In the genomic region with DNA sequence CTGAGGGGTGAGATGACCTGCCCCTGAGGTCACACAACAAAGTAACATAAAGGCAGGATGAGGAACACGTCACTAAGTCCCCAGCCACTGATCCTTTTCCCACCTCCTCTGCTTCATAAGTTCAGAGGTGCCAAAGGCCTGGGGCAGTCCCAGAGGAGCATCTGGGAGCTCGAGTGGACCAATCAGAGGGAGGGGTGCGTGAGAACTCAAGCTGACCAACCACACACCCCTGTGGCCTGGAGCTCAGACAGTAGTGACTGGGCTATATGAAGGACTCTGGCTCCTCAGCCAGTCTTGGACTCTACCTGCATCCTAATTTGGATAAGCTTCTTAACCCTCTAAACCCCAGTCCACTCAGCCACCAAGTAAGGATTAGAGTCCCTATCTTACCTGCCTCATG, we compare ENCODE assay signal across 10 cellular contexts. TPM values are rescaled to one million over a fixed set of nuclear protein-coding genes. Genes with fewer than 3 reads are reported as not detected.
"Had no signal": no experiment of that assay in that cellular context is flagged by ENCODE, and none has a peak within 500 bp of the region (broad histone marks: within the 10 kb centered on the region; RNA-seq: fewer than 3 reads in every experiment).

No MANE protein-coding gene starts in this region.

- H3K4me1 Mint-ChIP-seq: H9, IgD-negative memory B cell had no signal

- H3K27ac ChIP-seq: GM23248 had no signal

- DNase-seq: GM23248, GOT3, H9, HCEC 1CT, HFFc6, KG1 had no signal

- H3K4me3 ChIP-seq: GM23248 had no signal

- H2AFZ ChIP-seq: GM23248 had no signal

- H3K9me3 Mint-ChIP-seq: H9 had no signal

- H3K27ac Mint-ChIP-seq: H9, HFFc6, IgD-negative memory B cell had no signal

- FAIRE-seq: H54, HTR-8/SVneo had no signal

- H3K27me3 Mint-ChIP-seq: IgD-negative memory B cell had no signal

- H3K4me3 Mint-ChIP-seq: H9, HFFc6, IgD-negative memory B cell had no signal

- H3K9ac ChIP-seq: GM23248 had no signal

RNA-seq across cellular contexts. Expression of gene CAV3, which starts 28.0 kb away (rescaled TPM):
- total RNA-seq: GM23248, H9, HT-29 had no signal
- polyA plus RNA-seq: IgD-negative memory B cell had no signal
